ENCODE assay signal across 22 cellular contexts in genomic region chr2:98743835-98744234, GRCh38. TPM values are rescaled to one million over a fixed set of nuclear protein-coding genes. Genes with fewer than 3 reads are reported as not detected.
DNase-seq lines count a peak whose midpoint lies in the region; ATAC-seq, FAIRE-seq and TF ChIP-seq lines count a peak whose summit lies in the region.
"Had no signal": no experiment of that assay in that cellular context is flagged by ENCODE, and none has a peak within 500 bp of the region (broad histone marks: within the 10 kb centered on the region; RNA-seq: fewer than 3 reads in every experiment).

No MANE protein-coding gene starts in this region.

- H3K9ac ChIP-seq in endothelial cell of umbilical vein (replicated peaks; ENCODE audit: extremely low read depth, insufficient read depth, low read length), result no peak overlapping the region
- H3K9ac ChIP-seq: KMS-11 had no signal

- CTCF ChIA-PET in endothelial cell of umbilical vein (lab: Charles Lee), result interaction anchor here (1.2 kb wide), 2 partner anchors 9 to 13 kb away, joined by 3 to 4 read pairs; no protein-coding TSS in a partner anchor

- DNase-seq in Right ventricle myocardium inferior (ENCODE audit: missing footprints) (no peak), right atrium auricular region (ENCODE audit: low spot score) (no peak), NCI-H2196 (lab: John Stamatoyannopoulos, UW; ENCODE audit: unreplicated experiment) (peak; percentile 50), endothelial cell of umbilical vein (ENCODE audit: low read depth, low spot score) (peak; percentile 18), stomach (peak; percentile 78), aorta (no peak)
- DNase-seq in stimulated activated naive CD8-positive, alpha-beta T cell treated with anti-CD3 and anti-CD28 coated beads, Interleukin-15, Interleukin-2, amounts not matched to agents 100 U/mL and 50 U/mL, for 24 hours, result no peak
- DNase-seq: activated CD4-positive, alpha-beta memory T cell treated with anti-CD3 and anti-CD28 coated beads, Interleukin-2, amount 10 ng/mL, durations not matched to agents 7 days and 5 days; anterior cingulate cortex; EL; left cardiac atrium; NCI-H1092; NCI-H345; stimulated activated CD4-positive, alpha-beta T cell treated with anti-CD3 and anti-CD28 coated beads, Interleukin-2, amount 100 ng/mL, for 48 hours; stimulated activated naive CD4-positive, alpha-beta T cell treated with Interleukin-2 at 50 U/mL for 16 hours had no signal

- H3K36me3 ChIP-seq in right atrium auricular region, result no peaks in the 10 kb centered on the region
- H3K36me3 ChIP-seq in endothelial cell of umbilical vein (ENCODE audit: control insufficient read depth in 2 of 2, extremely low read depth in 1 of 2, insufficient read depth in 2 of 2, low read length in 2 of 2), result no peaks in the 10 kb centered on the region
- H3K36me3 ChIP-seq in stomach, result no peaks in the 10 kb centered on the region
- no peaks in the 10 kb centered on the region for H3K36me3 ChIP-seq in aorta (ENCODE audit: control insufficient read depth in 1 of 2, insufficient read depth in 2 of 2, low read length in 1 of 2)
- H3K36me3 ChIP-seq: prostate gland, tibial nerve had no signal

- no peak for TF ChIP-seq CTCF in right atrium auricular region (IDR thresholded peaks at IDR 0.05)
- TF ChIP-seq CTCF in endothelial cell of umbilical vein (IDR thresholded peaks at IDR 0.05; ENCODE audit: extremely low read depth in 1 of 2, insufficient read depth in 1 of 2, low read depth in 1 of 2, low read length in 2 of 2), result no peak
- TF ChIP-seq CTCF in stomach (IDR thresholded peaks at IDR 0.05), result no peak

- no peak overlapping the region for H2AFZ ChIP-seq in endothelial cell of umbilical vein (ENCODE audit: low read depth, low read length)

- BruUV-seq in endothelial cell of umbilical vein (replicated peaks; lab: Mats Ljungman, UMichigan), result no TSS peak

- no peaks in the 10 kb centered on the region for H4K20me1 ChIP-seq in endothelial cell of umbilical vein (replicated peaks; ENCODE audit: control insufficient read depth, extremely low read depth, insufficient read depth, low read length)

- H3K9me3 ChIP-seq in right atrium auricular region (no peaks in the 10 kb centered on the region), endothelial cell of umbilical vein (replicated peaks; ENCODE audit: control insufficient read depth, insufficient read depth, low read length) (no peaks in the 10 kb centered on the region), stomach (no peaks in the 10 kb centered on the region), aorta (ENCODE audit: control insufficient read depth, low read length) (no peaks in the 10 kb centered on the region)
- H3K9me3 ChIP-seq: prostate gland, tibial nerve had no signal

- no peaks in the 10 kb centered on the region for H3K9me1 ChIP-seq in endothelial cell of umbilical vein (replicated peaks; ENCODE audit: control insufficient read depth, extremely low read depth, insufficient read depth, low read length)

- FAIRE-seq in endothelial cell of umbilical vein (lab: Jason Lieb, UNC), result peak; percentile 24
- FAIRE-seq: H1, RCC 7860 had no signal

- ATAC-seq in Right ventricle myocardium inferior, result peak; percentile 40
- no peak for ATAC-seq in stimulated activated naive CD8-positive, alpha-beta T cell treated with anti-CD3 and anti-CD28 coated beads, Interleukin-15, Interleukin-2, amounts not matched to agents 100 U/mL and 50 U/mL, for 24 hours
- ATAC-seq in GM18909 (IDR thresholded peaks at IDR 0.05; ENCODE audit: poor library complexity, unreplicated experiment), result no peak
- no peak for ATAC-seq in aorta (ENCODE audit: low FRiP score)

- dilution Hi-C loops in endothelial cell of umbilical vein (cut with MboI; ENCODE audit: extremely low pct_ligation_motif_present, low sequenced_read_pairs), result loop anchor here (5.0 kb wide), 1 partner anchor 33 kb away; no protein-coding TSS in a partner anchor

- H3K4me1 ChIP-seq in right atrium auricular region, result peaks cover 0 to 8% of the 10 kb centered on the region in 2 donors
- no peaks in the 10 kb centered on the region for H3K4me1 ChIP-seq in endothelial cell of umbilical vein (ENCODE audit: control insufficient read depth, extremely low read depth, insufficient read depth, low read length)
- H3K4me1 ChIP-seq in stomach, result peaks cover 11 to 37% (median 26%) of the 10 kb centered on the region in 4 donors
- no peaks in the 10 kb centered on the region for H3K4me1 ChIP-seq in aorta (ENCODE audit: control insufficient read depth in 1 of 2, insufficient read depth in 2 of 2, low read length in 2 of 2)
- H3K4me1 ChIP-seq: prostate gland had no signal

- H3K27me3 ChIP-seq in right atrium auricular region, result no peaks in the 10 kb centered on the region
- no peaks in the 10 kb centered on the region for H3K27me3 ChIP-seq in endothelial cell of umbilical vein (ENCODE audit: control insufficient read depth in 2 of 2, insufficient read depth in 2 of 2, low read length in 2 of 2)
- no peaks in the 10 kb centered on the region for H3K27me3 ChIP-seq in stomach
- H3K27me3 ChIP-seq in aorta (ENCODE audit: control insufficient read depth in 1 of 2, insufficient read depth in 2 of 2, low read length in 1 of 2), result no peaks in the 10 kb centered on the region
- H3K27me3 ChIP-seq: tibial nerve had no signal

- intact Hi-C loops in Right ventricle myocardium inferior (cut with DNase I) (no loop called here), endothelial cell of umbilical vein (cut with micrococcal nuclease) (no loop called here), stomach (cut with DNase I; ENCODE audit: low total_unique reads) (no loop called here), aorta (cut with DNase I) (no loop called here)

- 71 to 86% (median 80%) methylated on average over 1 of the region's 1 CpG for WGBS in stomach, 5 donors
- WGBS in aorta, 2 donors, result 97 to 100% methylated on average over 1 of the region's 1 CpG

- no peak for TF ChIP-seq EP300 in stomach (IDR thresholded peaks at IDR 0.05)

- POLR2A ChIA-PET in endothelial cell of umbilical vein (lab: Charles Lee), result interaction anchor here (0.9 kb wide), 1 partner anchor 17 kb away, joined by 3 read pairs; no protein-coding TSS in a partner anchor

- no peaks in the 10 kb centered on the region for H3K79me2 ChIP-seq in endothelial cell of umbilical vein (ENCODE audit: control insufficient read depth, insufficient read depth, low read length)

- no peak overlapping the region for H3K4me2 ChIP-seq in endothelial cell of umbilical vein (ENCODE audit: insufficient read depth, low read length)
- H3K4me2 ChIP-seq: KMS-11, smooth muscle cell had no signal

- no peak overlapping the region for H3K4me3 ChIP-seq in right atrium auricular region
- H3K4me3 ChIP-seq in endothelial cell of umbilical vein (replicated peaks in 1 of 3; ENCODE audit: insufficient read depth in 1 of 3, low read depth in 1 of 3, low read length in 3 of 3), result no peak overlapping the region
- H3K4me3 ChIP-seq in stomach, result no peak overlapping the region
- H3K4me3 ChIP-seq in aorta (ENCODE audit: low read length in 2 of 2), result no peak overlapping the region
- H3K4me3 ChIP-seq: prostate gland, smooth muscle cell, tibial nerve had no signal

- H3K27ac ChIP-seq in right atrium auricular region, result no peak overlapping the region
- H3K27ac ChIP-seq in endothelial cell of umbilical vein (ENCODE audit: insufficient read depth, low read depth, low read length), result no peak overlapping the region
- peak overlapping the region in 1 of 5 donors; percentile 0 for H3K27ac ChIP-seq in stomach
- no peak overlapping the region for H3K27ac ChIP-seq in aorta (ENCODE audit: low read depth in 1 of 2, low read length in 2 of 2)
- H3K27ac ChIP-seq: KMS-11, prostate gland, tibial nerve had no signal

- no peak for TF ChIP-seq POLR2A in endothelial cell of umbilical vein (IDR thresholded peaks at IDR 0.05; ENCODE audit: low read depth, low read length)
- TF ChIP-seq POLR2A in stomach (IDR thresholded peaks at IDR 0.05), result no peak

TF ChIP-seq in endothelial cell of umbilical vein, 7 proteins besides CTCF, POLR2A, EP300 and RAD21:
- no peak for TF ChIP-seq FOS (IDR thresholded peaks at IDR 0.05; ENCODE audit: borderline replicate concordance, insufficient read depth, low read length)
- TF ChIP-seq EZH2 (IDR thresholded peaks at IDR 0.05; ENCODE audit: borderline replicate concordance, low read depth, low read length, severe bottlenecking), result no peak
- TF ChIP-seq GATA2 (IDR thresholded peaks at IDR 0.05; ENCODE audit: insufficient read depth, insufficient read length, low read depth, low read length), result no peak
- TF ChIP-seq MYC (IDR thresholded peaks at IDR 0.05; ENCODE audit: low read depth, low read length), result no peak
- no peak for TF ChIP-seq MAX (IDR thresholded peaks at IDR 0.05; ENCODE audit: insufficient read depth, insufficient read length)
- TF ChIP-seq JUN (IDR thresholded peaks at IDR 0.05; ENCODE audit: borderline replicate concordance, insufficient read depth, insufficient read length, low read depth), result no peak
- TF ChIP-seq POLR2AphosphoS5 (IDR thresholded peaks at IDR 0.05; ENCODE audit: insufficient read depth, low read depth, low read length), result no peak

RNA-seq across cellular contexts. Expression of gene MGAT4A, which starts 12.9 kb away (rescaled TPM):
- 19.3 TPM for total RNA-seq in Right ventricle myocardium inferior
- 10 to 100 TPM; 13.2 to 37.4 TPM for total RNA-seq in right atrium auricular region
- 42.2 and 47.6 TPM in 2 replicates for total RNA-seq in endothelial cell of umbilical vein
- polyA plus RNA-seq in endothelial cell of umbilical vein, result 8.2 and 9.2 TPM in 2 replicates
- 10.0 and 11.5 TPM in 2 replicates for polyA plus RNA-seq in endothelial cell of umbilical vein (2011; cell fraction: cytosol; rRNA removed)
- polyA plus RNA-seq in endothelial cell of umbilical vein (2011; cell fraction: nucleus; rRNA removed), result 22.1 and 37.9 TPM in 2 replicates
- 31.6 and 54.3 TPM in 2 replicates for polyA plus RNA-seq in endothelial cell of umbilical vein (2012)
- 24.5 and 26.6 TPM in 2 replicates for polyA minus RNA-seq in endothelial cell of umbilical vein
- polyA minus RNA-seq in endothelial cell of umbilical vein (2011; cell fraction: cytosol; rRNA and poly(A)+ RNA removed), result not detected
- 28.3 and 39.7 TPM in 2 replicates for polyA minus RNA-seq in endothelial cell of umbilical vein (2011; cell fraction: nucleus; rRNA and poly(A)+ RNA removed)
- total RNA-seq in stomach, result 10 to 100 TPM in 4 of 5 donors, 1 to 10 TPM in 1; 7.6 to 81.1 (median 37.5) TPM
- 1 to 10 TPM; 4.8 to 7.4 (median 6.0) TPM for polyA plus RNA-seq in stomach
- total RNA-seq in aorta, result 10 to 100 TPM; 41.0 to 65.8 TPM
- polyA plus RNA-seq in aorta, result 10 to 100 TPM in 1 of 2 donors, 1 to 10 TPM in 1; 4.9 to 18.4 TPM

Comparison
In these comparisons a context has a peak if more than half of its experiments do, and no peak if none do; other contexts are left out.
1. DNase-seq: peak in NCI-H2196 (single experiment), endothelial cell of umbilical vein (single experiment) and stomach (single experiment); none in Right ventricle myocardium inferior (single experiment), right atrium auricular region (single experiment), stimulated activated naive CD8-positive, alpha-beta T cell treated with anti-CD3 and anti-CD28 coated beads, Interleukin-15, Interleukin-2, amounts not matched to agents 100 U/mL and 50 U/mL, for 24 hours (single experiment) and aorta (0 of 2).